ENCODE assay signal across 8 cellular contexts in genomic region chr6:31403283-31403989, GRCh38. TPM values are rescaled to one million over a fixed set of nuclear protein-coding genes. Genes with fewer than 3 reads are reported as not detected.
A peak's percentile ranks its signal among the peaks of the same experiment; 100 is the strongest.
DNase-seq lines count a peak whose midpoint lies in the region; TF ChIP-seq lines count a peak whose summit lies in the region.

Gene MICA (plus strand): TSS chr6:31403595. CDS start chr6:31403633, 38 bp downstream.

- TF ChIP-seq CTCF in vagina (IDR thresholded peaks at IDR 0.05), result no peak

- H3K9ac ChIP-seq in rectal smooth muscle tissue (ENCODE audit: low read length), result peak within 1 kb of the TSS; percentile 47

- H3K27me3 ChIP-seq in rectal smooth muscle tissue (ENCODE audit: control insufficient read depth, insufficient read depth, low read length) (no peaks in the 10 kb centered on the region), vagina (no peaks in the 10 kb centered on the region)

- H3K27ac ChIP-seq in rectal smooth muscle tissue (ENCODE audit: low read depth, low read length) (peak within 1 kb of the TSS; percentile 97), vagina (peak within 1 kb of the TSS; percentile 99)

- intact Hi-C loops in vagina (cut with DNase I), result loop anchor here (5.0 kb wide), 1 partner anchor 39 kb away; no protein-coding TSS in a partner anchor

- H3K4me1 ChIP-seq in rectal smooth muscle tissue (ENCODE audit: control insufficient read depth, insufficient read depth, low read length) (peaks cover 15% of the 10 kb centered on the region), vagina (peaks cover 71% of the 10 kb centered on the region)

- H3K9me3 ChIP-seq in vagina, result no peaks in the 10 kb centered on the region

- H3K4me3 ChIP-seq in rectal smooth muscle tissue (ENCODE audit: low read length) (peak within 1 kb of the TSS; percentile 87), vagina (peak within 1 kb of the TSS; percentile 76 to 94)

- DNase-seq in AG08396 (ENCODE audit: low spot score), result peak; percentile 94
- peak; percentile 76 for DNase-seq in HS-5 (ENCODE audit: low read depth)
- peak; percentile 72 for DNase-seq in T-helper 22 cell (ENCODE audit: low read depth)
- DNase-seq in astrocyte of the hippocampus (ENCODE audit: low read depth, low spot score), result peak; percentile 96
- peak; percentile 12 to 68 for DNase-seq in hippocampal formation (lab: John Stamatoyannopoulos, UW)
- DNase-seq in vagina (ENCODE audit: extremely low spot score in 2 of 2), result peak in 1 of 2 donors; percentile 95

- H3K36me3 ChIP-seq in rectal smooth muscle tissue (ENCODE audit: control insufficient read depth, insufficient read depth, low read length) (no peaks in the 10 kb centered on the region), vagina (no peaks in the 10 kb centered on the region)

- peak; percentile 35 for TF ChIP-seq POLR2A in GM19099 (IDR thresholded peaks at IDR 0.05; ENCODE audit: extremely low read depth, insufficient read length, low read depth)
- peak in 1 of 2 donors; percentile 61 for TF ChIP-seq POLR2A in vagina (IDR thresholded peaks at IDR 0.05)

RNA-seq across cellular contexts. Expression of gene MICA, which starts in this region (rescaled TPM):
- total RNA-seq in vagina, result 19.9 TPM
